In the genomic region with DNA sequence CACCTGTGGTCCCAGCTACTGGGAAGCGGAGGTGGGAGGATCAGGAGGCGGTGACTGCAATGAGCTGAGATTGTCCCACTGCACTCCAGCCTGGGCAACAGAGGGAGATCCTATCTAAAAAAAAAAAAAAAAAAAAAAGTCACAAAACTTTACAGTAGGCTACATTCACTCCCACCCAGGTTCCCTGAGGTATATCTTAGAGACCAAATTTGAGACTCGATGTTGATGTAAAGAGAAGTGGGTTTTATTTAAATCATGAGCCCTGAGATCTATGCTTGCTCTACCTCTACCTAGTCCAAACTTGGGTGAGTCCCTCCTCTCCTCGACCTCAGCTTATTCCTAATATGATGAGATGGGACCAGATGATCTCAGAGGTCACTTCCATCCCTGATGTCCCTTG, we compare ENCODE assay signal across 25 cellular contexts.
"Had no signal": no experiment of that assay in that cellular context is flagged by ENCODE, and none has a peak within 500 bp of the region (broad histone marks: within the 10 kb centered on the region; RNA-seq: fewer than 3 reads in every experiment).

No MANE protein-coding gene starts in this region.

- ATAC-seq: foreskin keratinocyte; lower lobe of right lung; right cardiac atrium; stimulated activated memory B cell treated with anti-CD40 and anti-IgM and Interleukin-4, amounts not matched to agents 10 μg/mL and 1 μg/mL and 100 μg/mL, for 72 hours; upper lobe of right lung had no signal

- H3K9me3 Mint-ChIP-seq: memory B cell; mesothelial cell of epicardium; naive B cell; nephron; stimulated activated memory B cell treated with anti-CD40 and anti-IgM and Interleukin-4, amounts not matched to agents 10 μg/mL and 1 μg/mL and 100 μg/mL, for 72 hours; stimulated activated naive CD8-positive, alpha-beta T cell treated with anti-CD3 and anti-CD28 coated beads, Interleukin-15, Interleukin-2, amounts not matched to agents 100 ng/mL and 50 ng/mL, for 24 hours had no signal

- H3K4me1 Mint-ChIP-seq: mesothelial cell of epicardium had no signal

- H3K4me3 Mint-ChIP-seq: memory B cell; mesothelial cell of epicardium; naive B cell; nephron; stimulated activated memory B cell treated with anti-CD40 and anti-IgM and Interleukin-4, amounts not matched to agents 10 μg/mL and 1 μg/mL and 100 μg/mL, for 72 hours; stimulated activated naive CD8-positive, alpha-beta T cell treated with anti-CD3 and anti-CD28 coated beads, Interleukin-15, Interleukin-2, amounts not matched to agents 100 ng/mL and 50 ng/mL, for 24 hours had no signal

- H3K27ac ChIP-seq: colonic mucosa, foreskin keratinocyte, hepatocyte, left ventricle myocardium inferior, lower lobe of right lung, neutrophil, testis, tibial nerve, upper lobe of right lung, vagina had no signal

- DNase-seq: colonic mucosa; dermis blood vessel endothelial cell; erythroblast; foreskin keratinocyte; head of caudate nucleus; kidney; left cardiac atrium; left ventricle myocardium inferior; lower lobe of right lung; naive B cell; posterior cingulate gyrus; right cardiac atrium; stimulated activated CD4-positive, alpha-beta T cell treated with anti-CD3 and anti-CD28 coated beads, Interleukin-4, amount 100 ng/mL, for 1 hour; stimulated activated CD8-positive, alpha-beta memory T cell treated with anti-CD3 and anti-CD28 coated beads, Interleukin-4, amount 100 ng/mL, for 48 hours; testis; upper lobe of right lung had no signal

- H3K27ac Mint-ChIP-seq: memory B cell; mesothelial cell of epicardium; nephron; stimulated activated memory B cell treated with anti-CD40 and anti-IgM and Interleukin-4, amounts not matched to agents 10 μg/mL and 1 μg/mL and 100 μg/mL, for 72 hours; stimulated activated naive CD8-positive, alpha-beta T cell treated with anti-CD3 and anti-CD28 coated beads, Interleukin-15, Interleukin-2, amounts not matched to agents 100 ng/mL and 50 ng/mL, for 24 hours had no signal

- H3K27me3 Mint-ChIP-seq: memory B cell; naive B cell; stimulated activated memory B cell treated with anti-CD40 and anti-IgM and Interleukin-4, amounts not matched to agents 10 μg/mL and 1 μg/mL and 100 μg/mL, for 72 hours; stimulated activated naive CD8-positive, alpha-beta T cell treated with anti-CD3 and anti-CD28 coated beads, Interleukin-15, Interleukin-2, amounts not matched to agents 100 ng/mL and 50 ng/mL, for 24 hours had no signal
